23 cellular contexts compared by ENCODE assay signal in genomic region chr15:39327005-39327725, GRCh38.
DNase-seq lines count a peak whose midpoint lies in the region; ATAC-seq and TF ChIP-seq lines count a peak whose summit lies in the region.
"Had no signal": no experiment of that assay in that cellular context is flagged by ENCODE, and none has a peak within 500 bp of the region (broad histone marks: within the 10 kb centered on the region; RNA-seq: fewer than 3 reads in every experiment).

No MANE protein-coding gene starts in this region.

- TF ChIP-seq EP300 in upper lobe of left lung (IDR thresholded peaks at IDR 0.05), result peak in 3 of 4 donors; percentile 30 to 56 (median 55)

- H3K9me3 ChIP-seq in right atrium auricular region (no peaks in the 10 kb centered on the region), upper lobe of left lung (no peaks in the 10 kb centered on the region)
- H3K9me3 ChIP-seq: ascending aorta, stomach, tibial nerve had no signal

- H3K27me3 ChIP-seq in right atrium auricular region, result no peaks in the 10 kb centered on the region
- no peaks in the 10 kb centered on the region for H3K27me3 ChIP-seq in upper lobe of left lung
- H3K27me3 ChIP-seq: ascending aorta, stomach, tibial nerve had no signal

- H3K4me3 ChIP-seq in right atrium auricular region, result no peak overlapping the region
- H3K4me3 ChIP-seq in fibroblast of villous mesenchyme (ENCODE audit: low read depth, low read length), result no peak overlapping the region
- no peak overlapping the region for H3K4me3 ChIP-seq in upper lobe of left lung
- H3K4me3 ChIP-seq: ascending aorta, stomach, tibial nerve had no signal

- WGBS in upper lobe of left lung, 2 donors, result 52 to 71% methylated on average over 6 of the region's 6 CpGs

- H3K36me3 ChIP-seq in right atrium auricular region (no peaks in the 10 kb centered on the region), upper lobe of left lung (no peaks in the 10 kb centered on the region)
- H3K36me3 ChIP-seq: ascending aorta, stomach, tibial nerve had no signal

- TF ChIP-seq CTCF in right atrium auricular region (IDR thresholded peaks at IDR 0.05) (no peak), fibroblast of villous mesenchyme (IDR thresholded peaks at IDR 0.05; ENCODE audit: insufficient read depth, low read depth, low read length) (no peak), upper lobe of left lung (IDR thresholded peaks at IDR 0.05) (no peak)

- DNase-seq in Right ventricle myocardium inferior (ENCODE audit: missing footprints), result no peak
- DNase-seq in right atrium auricular region (ENCODE audit: low spot score), result no peak
- DNase-seq in OCI-M1 (lab: John Stamatoyannopoulos, UW), result peak; percentile 32
- peak; percentile 15 for DNase-seq in fibroblast of villous mesenchyme (ENCODE audit: low read depth)
- peak in 1 of 2 donors; percentile 34 for DNase-seq in upper lobe of left lung
- no peak for DNase-seq in foreskin melanocyte
- DNase-seq: activated CD4-positive, alpha-beta T cell treated with anti-CD3 and anti-CD28 coated beads for 4 hours; activated naive CD4-positive, alpha-beta T cell treated with anti-CD3 and anti-CD28 coated beads, Interleukin-2, amount 50 U/mL, for 16 hours; activated T-cell treated with anti-CD3 and anti-CD28 coated beads, Interleukin-2, amount 50 U/mL, for 72 hours; central memory CD4-positive, alpha-beta T cell; DND-41; hypothalamus; mesenchymal stem cell; NCI-H1436; NCI-H510A treated with DMSO at 0.1 percent for 48 hours; occipital lobe; retina; stomach had no signal

- H3K4me1 ChIP-seq in right atrium auricular region (no peaks in the 10 kb centered on the region), upper lobe of left lung (peaks cover 0 to 4% (median 1%) of the 10 kb centered on the region in 4 donors)
- H3K4me1 ChIP-seq: ascending aorta, stomach had no signal

- intact Hi-C loops in Right ventricle myocardium inferior (cut with DNase I), result no loop called here

- no peak for TF ChIP-seq POLR2A in upper lobe of left lung (IDR thresholded peaks at IDR 0.05)

- ATAC-seq in Right ventricle myocardium inferior (peak; percentile 44), upper lobe of left lung (ENCODE audit: low FRiP score in 2 of 2) (peak; percentile 51 to 84), GM19324 (IDR thresholded peaks at IDR 0.05; ENCODE audit: low FRiP score, unreplicated experiment) (no peak), esophagus mucosa (no peak)
- ATAC-seq: activated T-cell treated with anti-CD3 and anti-CD28 coated beads, Interleukin-2, amount 50 U/mL, for 72 hours; T-cell had no signal

- no peak overlapping the region for H3K27ac ChIP-seq in right atrium auricular region
- H3K27ac ChIP-seq in upper lobe of left lung, result peak overlapping the region; percentile 4 to 61 (median 38)
- H3K27ac ChIP-seq: ascending aorta, tibial nerve had no signal

Comparison
In these comparisons a context has a peak if more than half of its experiments do, and no peak if none do; other contexts are left out.
1. ATAC-seq: peak in Right ventricle myocardium inferior (single experiment) and upper lobe of left lung (2 of 2); none in GM19324 (single experiment) and esophagus mucosa (single experiment).
2. DNase-seq: peak in OCI-M1 (single experiment) and fibroblast of villous mesenchyme (single experiment); none in Right ventricle myocardium inferior (single experiment), right atrium auricular region (single experiment) and foreskin melanocyte (single experiment).
3. H3K27ac ChIP-seq: peak in upper lobe of left lung (4 of 4); none in right atrium auricular region (0 of 2).